ENCODE assay signal across 11 cellular contexts in genomic region chr17:27481327-27481726, GRCh38. TPM values are rescaled to one million over a fixed set of nuclear protein-coding genes. Genes with fewer than 3 reads are reported as not detected.
A peak's percentile ranks its signal among the peaks of the same experiment; 100 is the strongest.
DNase-seq lines count a peak whose midpoint lies in the region; ATAC-seq, FAIRE-seq and TF ChIP-seq lines count a peak whose summit lies in the region.
"Had no signal": no experiment of that assay in that cellular context is flagged by ENCODE, and none has a peak within 500 bp of the region (broad histone marks: within the 10 kb centered on the region; RNA-seq: fewer than 3 reads in every experiment).

No MANE protein-coding gene starts in this region.

- no peaks in the 10 kb centered on the region for H3K36me3 Mint-ChIP-seq in T-helper 2 cell treated with Interferon-gamma antibody and Interleukin-4, amounts not matched to agents 5 μg/mL and 100 μg/mL, for 36 hours (ENCODE audit: low read depth)

- H3K4me1 ChIP-seq in DND-41 (ENCODE audit: insufficient read depth, low read length) (peaks cover 5% of the 10 kb centered on the region; the same call in 1 of the 2 replicates), left ventricle myocardium inferior (peaks cover 35% of the 10 kb centered on the region)

- H3K9ac ChIP-seq in DND-41 (ENCODE audit: low read depth, low read length) = no peak overlapping the region

- FAIRE-seq in RCC 7860 (lab: Jason Lieb, UNC) = no peak
- FAIRE-seq: D721Med had no signal

- no peaks in the 10 kb centered on the region for H3K9me3 ChIP-seq in DND-41 (ENCODE audit: insufficient read depth, low read length, severe bottlenecking)
- H3K9me3 ChIP-seq in left ventricle myocardium inferior (replicated peaks) = no peaks in the 10 kb centered on the region

- intact Hi-C loops in left ventricle myocardium inferior (cut with micrococcal nuclease) = no loop called here

- H3K36me3 ChIP-seq in DND-41 (ENCODE audit: insufficient read depth, low read length) (no peaks in the 10 kb centered on the region), left ventricle myocardium inferior (no peaks in the 10 kb centered on the region)

- H4K20me1 ChIP-seq in DND-41 (ENCODE audit: insufficient read depth, low read length) = peaks cover 15% of the 10 kb centered on the region

- no peak overlapping the region for H2AFZ ChIP-seq in DND-41 (ENCODE audit: low read depth, low read length)

- H3K4me1 Mint-ChIP-seq in T-helper 2 cell treated with Interferon-gamma antibody and Interleukin-4, amounts not matched to agents 5 μg/mL and 100 μg/mL, for 36 hours (ENCODE audit: low read depth) = peaks cover 50% of the 10 kb centered on the region

- no peak overlapping the region for H3K4me2 ChIP-seq in DND-41 (ENCODE audit: insufficient read depth, low read length)

- H3K79me2 ChIP-seq in DND-41 (ENCODE audit: insufficient read depth, low read length) = no peaks in the 10 kb centered on the region

- no peak for TF ChIP-seq CTCF in DND-41 (IDR thresholded peaks at IDR 0.05; ENCODE audit: borderline replicate concordance, extremely low read depth, low read length, poor library complexity, severe bottlenecking)
- TF ChIP-seq CTCF in left ventricle myocardium inferior (IDR thresholded peaks at IDR 0.05; ENCODE audit: borderline replicate concordance) = no peak

- H3K4me3 Mint-ChIP-seq in T-helper 2 cell treated with Interferon-gamma antibody and Interleukin-4, amounts not matched to agents 5 μg/mL and 100 μg/mL, for 36 hours = peak overlapping the region; percentile 48

- H3K27me3 Mint-ChIP-seq in T-helper 2 cell treated with Interferon-gamma antibody and Interleukin-4, amounts not matched to agents 5 μg/mL and 100 μg/mL, for 36 hours (ENCODE audit: low read depth) = no peaks in the 10 kb centered on the region

- no peak overlapping the region for H3K4me3 ChIP-seq in DND-41 (ENCODE audit: low read depth in 1 of 2, low read length in 2 of 2)
- H3K4me3 ChIP-seq in left ventricle myocardium inferior = no peak overlapping the region

- peak overlapping the region; percentile 89 for H3K27ac Mint-ChIP-seq in T-helper 2 cell treated with Interferon-gamma antibody and Interleukin-4, amounts not matched to agents 5 μg/mL and 100 μg/mL, for 36 hours

- H3K27me3 ChIP-seq in DND-41 (ENCODE audit: insufficient read depth, low read length, poor library complexity) (no peaks in the 10 kb centered on the region), left ventricle myocardium inferior (ENCODE audit: low read depth) (no peaks in the 10 kb centered on the region)

- H3K27ac ChIP-seq in DND-41 (ENCODE audit: low read length) (no peak overlapping the region), left ventricle myocardium inferior (replicated peaks) (no peak overlapping the region)

- DNase-seq in DND-41 (peak; percentile 42), hippocampal formation (lab: John Stamatoyannopoulos, UW) (no peak), left ventricle myocardium inferior (no peak), RCC 7860 (ENCODE audit: low spot score) (no peak)
- peak; percentile 49 for DNase-seq in T-helper 2 cell treated with Interferon-gamma antibody and Interleukin-4, amounts not matched to agents 5 μg/mL and 100 μg/mL, for 36 hours (ENCODE audit: low spot score)
- DNase-seq in effector CD4-positive, alpha-beta T cell = peak; percentile 17
- DNase-seq: IMR-90, PC-3 had no signal

- H3K9me3 Mint-ChIP-seq in T-helper 2 cell treated with Interferon-gamma antibody and Interleukin-4, amounts not matched to agents 5 μg/mL and 100 μg/mL, for 36 hours = no peaks in the 10 kb centered on the region

- ATAC-seq in DND-41 (ENCODE audit: insufficient read depth, low read depth) (peak; percentile 76), GM21529 (IDR thresholded peaks at IDR 0.05; ENCODE audit: unreplicated experiment) (peak; percentile 61), HG03280 (IDR thresholded peaks at IDR 0.05; ENCODE audit: unreplicated experiment) (no peak)
- ATAC-seq: PC-3 had no signal

RNA-seq across cellular contexts. Expression of gene KSR1, which starts 25.1 kb away (rescaled TPM):
- total RNA-seq in left ventricle myocardium inferior = 9.5 TPM

Comparison
In these comparisons a context has a peak if more than half of its experiments do, and no peak if none do; other contexts are left out.
1. DNase-seq: peak in DND-41 (single experiment), T-helper 2 cell treated with Interferon-gamma antibody and Interleukin-4, amounts not matched to agents 5 μg/mL and 100 μg/mL, for 36 hours (single experiment) and effector CD4-positive, alpha-beta T cell (single experiment); none in hippocampal formation (0 of 2), left ventricle myocardium inferior (single experiment) and RCC 7860 (single experiment).